In the genomic region with DNA sequence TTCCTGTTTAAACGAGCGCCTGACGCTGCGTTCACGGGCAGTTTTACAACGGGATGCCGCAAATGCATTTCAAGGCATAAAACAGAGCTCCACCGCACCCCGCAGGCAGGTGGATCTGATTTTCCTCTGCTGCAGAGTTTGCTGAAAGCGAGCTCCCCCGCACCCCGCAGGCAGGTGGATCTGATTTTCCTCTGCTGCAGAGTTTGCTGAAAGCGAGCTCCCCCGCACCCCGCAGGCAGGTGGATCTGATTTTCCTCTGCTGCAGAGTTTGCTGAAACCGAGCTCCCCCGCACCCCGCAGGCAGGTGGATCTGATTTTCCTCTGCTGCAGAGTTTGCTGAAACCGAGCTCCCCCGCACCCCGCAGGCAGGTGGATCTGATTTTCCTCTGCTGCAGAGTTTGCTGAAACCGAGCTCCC, we compare ENCODE assay signal across 1 cellular context.
TF ChIP-seq lines count a peak whose summit lies in the region.

No MANE protein-coding gene starts in this region.

TF ChIP-seq in K562, 482 proteins besides CTCF, POLR2A, EP300 and RAD21:
- TF ChIP-seq CBX2 (IDR thresholded peaks at IDR 0.05; ENCODE audit: insufficient read depth, low read length, poor library complexity, severe bottlenecking) (peak; percentile 69), CBX8 (IDR thresholded peaks at IDR 0.05; ENCODE audit: borderline replicate concordance, extremely low read depth, low read depth, low read length, poor library complexity, severe bottlenecking) (peak; percentile 65)
TF ChIP-seq in K562: peak in this region for 2; not testable (repeated sequence) for 480.
